Comparison of ENCODE assay signal across 18 cellular contexts in the genomic region with DNA sequence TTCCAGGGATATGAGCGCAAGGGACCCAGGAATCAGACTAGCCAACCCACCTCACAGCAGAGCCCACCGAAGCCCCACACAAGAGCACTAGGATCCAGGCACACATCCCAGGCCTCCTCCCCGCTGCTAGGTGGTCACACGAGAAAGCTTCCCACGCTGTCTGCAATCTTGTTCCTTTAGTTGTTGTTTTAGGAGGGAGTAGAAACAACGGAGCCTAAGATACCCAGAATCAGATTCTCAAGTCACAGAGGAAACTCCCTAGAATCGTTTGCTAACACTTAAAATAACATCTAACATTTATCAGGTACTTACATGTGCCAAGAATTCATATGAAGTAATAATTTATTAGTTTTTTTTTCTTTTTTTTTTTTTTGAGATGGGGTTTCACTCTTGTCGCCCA.
"Had no signal": no experiment of that assay in that cellular context is flagged by ENCODE, and none has a peak within 500 bp of the region (broad histone marks: within the 10 kb centered on the region; RNA-seq: fewer than 3 reads in every experiment).

No MANE protein-coding gene starts in this region.

- H3K27ac ChIP-seq: dorsolateral prefrontal cortex, hepatocyte, stomach, thoracic aorta, transverse colon had no signal

- H3K4me3 Mint-ChIP-seq: mesothelial cell of epicardium, natural killer cell had no signal

- H3K9me3 ChIP-seq: stomach, thoracic aorta, transverse colon had no signal

- H3K9me3 Mint-ChIP-seq: mesothelial cell of epicardium, natural killer cell had no signal

- H3K27me3 ChIP-seq: hepatocyte, stomach, transverse colon had no signal

- DNase-seq: cortex of kidney; dorsolateral prefrontal cortex; effector CD8-positive, alpha-beta T cell; foreskin melanocyte; head of caudate nucleus; kidney; natural killer cell; posterior cingulate gyrus; small intestine; stimulated activated CD4-positive, alpha-beta T cell treated with anti-CD3 and anti-CD28 coated beads, Interleukin-12 subunit alpha, Interleukin-12 subunit beta, amount 100 ng/mL, for 4 hours; stimulated activated naive CD4-positive, alpha-beta T cell; stomach; substantia nigra; transverse colon had no signal

- ATAC-seq: left lobe of liver had no signal

- H3K36me3 ChIP-seq: stomach, thoracic aorta, transverse colon had no signal

- H3K36me3 Mint-ChIP-seq: mesothelial cell of epicardium, natural killer cell had no signal

- H3K4me3 ChIP-seq: dorsolateral prefrontal cortex, hepatocyte, stomach, thoracic aorta, transverse colon had no signal

- H3K27ac Mint-ChIP-seq: mesothelial cell of epicardium, natural killer cell had no signal
